1 cellular context compared by ENCODE assay signal in genomic region chr6:112311950-112312547, GRCh38.
TF ChIP-seq lines count a peak whose summit lies in the region.

No MANE protein-coding gene starts in this region.

TF ChIP-seq in HepG2, 621 proteins besides CTCF, POLR2A, EP300 and RAD21 (continued from another document):
- no peak for TF ChIP-seq CENPT (CRISPR knock-in tag; IDR thresholded peaks at IDR 0.05; ENCODE audit: low read depth)
